In genomic region chr19:7801020-7801570, GRCh38 we compare ENCODE assay signal across 28 cellular contexts. TPM values are rescaled to one million over a fixed set of nuclear protein-coding genes. Genes with fewer than 3 reads are reported as not detected.
"Had no signal": no experiment of that assay in that cellular context is flagged by ENCODE, and none has a peak within 500 bp of the region (broad histone marks: within the 10 kb centered on the region; RNA-seq: fewer than 3 reads in every experiment).

No MANE protein-coding gene starts in this region.

- ATAC-seq: activated CD8-positive, alpha-beta T cell treated with anti-CD3 and anti-CD28 coated beads for 36 hours; activated T-cell treated with anti-CD3 and anti-CD28 coated beads, Interleukin-2, amount 50 U/mL, for 72 hours; Right ventricle myocardium inferior; T-cell had no signal

- DNase-seq: activated B cell treated with CpG ODN at 0.5 μM for 24 hours; activated CD4-positive, alpha-beta T cell treated with anti-CD3 and anti-CD28 coated beads for 1 hour; activated CD4-positive, alpha-beta T cell treated with anti-CD3 and anti-CD28 coated beads, Interleukin-2, amount 10 ng/mL, durations not matched to agents 24 days and 14 days; activated CD8-positive, alpha-beta memory T cell treated with anti-CD3 and anti-CD28 coated beads, Interleukin-2, amount 50 U/mL, for 4 hours; activated CD8-positive, alpha-beta T cell treated with anti-CD3 and anti-CD28 coated beads for 36 hours; activated gamma-delta T cell treated with Interleukin-2 at 50 U/mL for 16 hours; activated naive CD4-positive, alpha-beta T cell treated with anti-CD3 and anti-CD28 coated beads, Interleukin-2, amount 50 U/mL, for 16 hours; activated T-cell treated with anti-CD3 and anti-CD28 coated beads, Interleukin-2, amount 50 U/mL, for 72 hours; amygdala; Kasumi-1; KBM-7; NCI-H1105 treated with DMSO at 0.1 percent for 48 hours; NCI-H146; NCI-H187 treated with DMSO at 0.1 percent for 48 hours; NCI-H2081 treated with DMSO at 0.1 percent for 48 hours; NCI-H446; NCI-H524 treated with DMSO at 0.1 percent for 48 hours; NCI-H748 treated with DMSO at 0.1 percent for 48 hours; T-cell; T-helper 2 cell; T1000 had no signal

- FAIRE-seq: astrocyte had no signal

- H3K36me3 Mint-ChIP-seq: brain, T-cell had no signal

- H3K4me3 Mint-ChIP-seq: activated B cell treated with CpG ODN at 0.5 μM for 24 hours; activated CD4-positive, alpha-beta T cell treated with anti-CD3 and anti-CD28 coated beads, Interleukin-2, amount 10 ng/mL, durations not matched to agents 24 days and 14 days; activated CD8-positive, alpha-beta T cell treated with anti-CD3 and anti-CD28 coated beads for 36 hours; T-cell had no signal

- H3K9me3 Mint-ChIP-seq: activated CD8-positive, alpha-beta T cell treated with anti-CD3 and anti-CD28 coated beads for 36 hours; activated T-cell treated with anti-CD3 and anti-CD28 coated beads, Interleukin-2, amount 50 U/mL, for 72 hours; T-cell had no signal

- H3K27ac ChIP-seq: SK-N-MC had no signal

- H3K4me3 ChIP-seq: SK-N-MC had no signal

- H3K27ac Mint-ChIP-seq: activated B cell treated with CpG ODN at 0.5 μM for 24 hours; activated CD4-positive, alpha-beta T cell treated with anti-CD3 and anti-CD28 coated beads, Interleukin-2, amount 10 ng/mL, durations not matched to agents 24 days and 14 days; activated CD8-positive, alpha-beta T cell treated with anti-CD3 and anti-CD28 coated beads for 36 hours; activated T-cell treated with anti-CD3 and anti-CD28 coated beads, Interleukin-2, amount 50 U/mL, for 72 hours; activated T-helper 2 cell treated with anti-CD3 and anti-CD28 coated beads, Interferon-gamma antibody, Interleukin-2, Interleukin-4, amounts not matched to agents 10 μg/mL and 5 μg/mL and 100 μg/mL, durations not matched to agents 14 hours and 24 hours and 36 hours; T-cell had no signal

RNA-seq across cellular contexts. Expression of gene CLEC4M, which starts 38.1 kb away (rescaled TPM):
- total RNA-seq: activated CD4-positive, alpha-beta T cell treated with anti-CD3 and anti-CD28 coated beads, Interleukin-2, amount 10 ng/mL, durations not matched to agents 24 days and 14 days; activated CD8-positive, alpha-beta T cell treated with anti-CD3 and anti-CD28 coated beads for 36 hours; activated T-cell treated with anti-CD3 and anti-CD28 coated beads, Interleukin-2, amount 50 U/mL, for 72 hours; activated T-helper 2 cell treated with anti-CD3 and anti-CD28 coated beads, Interferon-gamma antibody, Interleukin-2, Interleukin-4, amounts not matched to agents 10 μg/mL and 5 μg/mL and 100 μg/mL, durations not matched to agents 14 hours and 24 hours and 36 hours; astrocyte; OCI-LY7; Right ventricle myocardium inferior; RPMI7951 had no signal

RNA-seq across cellular contexts. Expression of gene CD209, which starts 53.8 kb away (rescaled TPM):
- total RNA-seq: activated CD4-positive, alpha-beta T cell treated with anti-CD3 and anti-CD28 coated beads, Interleukin-2, amount 10 ng/mL, durations not matched to agents 24 days and 14 days; activated CD8-positive, alpha-beta T cell treated with anti-CD3 and anti-CD28 coated beads for 36 hours; activated T-cell treated with anti-CD3 and anti-CD28 coated beads, Interleukin-2, amount 50 U/mL, for 72 hours; activated T-helper 2 cell treated with anti-CD3 and anti-CD28 coated beads, Interferon-gamma antibody, Interleukin-2, Interleukin-4, amounts not matched to agents 10 μg/mL and 5 μg/mL and 100 μg/mL, durations not matched to agents 14 hours and 24 hours and 36 hours; astrocyte; OCI-LY7; RPMI7951 had no signal
